20 cellular contexts compared by ENCODE assay signal in genomic region chr5:173246135-173246495, GRCh38. TPM values are rescaled to one million over a fixed set of nuclear protein-coding genes. Genes with fewer than 3 reads are reported as not detected.
"Had no signal": no experiment of that assay in that cellular context is flagged by ENCODE, and none has a peak within 500 bp of the region (broad histone marks: within the 10 kb centered on the region; RNA-seq: fewer than 3 reads in every experiment).

No MANE protein-coding gene starts in this region.

- H3K4me3 Mint-ChIP-seq: activated CD4-positive, alpha-beta T cell treated with anti-CD3 and anti-CD28 coated beads for 36 hours; activated CD8-positive, alpha-beta T cell treated with anti-CD3 and anti-CD28 coated beads, Interleukin-2, amount 10 ng/mL, durations not matched to agents 7 days and 5 days; activated naive CD4-positive, alpha-beta T cell treated with anti-CD3 and anti-CD28 coated beads for 36 hours had no signal

- H3K4me3 ChIP-seq: colonic mucosa, sigmoid colon, suprapubic skin, upper lobe of left lung had no signal

- H3K4me1 ChIP-seq: colonic mucosa had no signal

- DNase-seq: activated CD4-positive, alpha-beta T cell treated with anti-CD3 and anti-CD28 coated beads for 36 hours; activated CD8-positive, alpha-beta T cell treated with anti-CD3 and anti-CD28 coated beads, Interleukin-2, amount 10 ng/mL, durations not matched to agents 7 days and 5 days; activated naive CD4-positive, alpha-beta T cell treated with anti-CD3 and anti-CD28 coated beads for 36 hours; caudate nucleus; colonic mucosa; effector CD4-positive, alpha-beta T cell; foreskin melanocyte; head of caudate nucleus; kidney; naive B cell; sigmoid colon; stimulated activated CD4-positive, alpha-beta T cell treated with anti-CD3 and anti-CD28 coated beads, Interleukin-12 subunit alpha, Interleukin-12 subunit beta, amount 100 ng/mL, for 4 hours; stimulated activated CD4-positive, alpha-beta T cell treated with anti-CD3 and anti-CD28 coated beads, Interleukin-2, amount 100 ng/mL, for 48 hours; stimulated activated naive CD8-positive, alpha-beta T cell treated with anti-CD3 and anti-CD28 coated beads, Interleukin-15, Interleukin-2, amounts not matched to agents 100 U/mL and 50 U/mL, for 24 hours had no signal

- ATAC-seq: activated CD4-positive, alpha-beta T cell treated with anti-CD3 and anti-CD28 coated beads for 36 hours; activated CD8-positive, alpha-beta T cell treated with anti-CD3 and anti-CD28 coated beads, Interleukin-2, amount 10 ng/mL, durations not matched to agents 7 days and 5 days; SK-N-SH treated with all-trans-retinoic acid at 6 μM for 48 hours; stimulated activated naive CD8-positive, alpha-beta T cell treated with anti-CD3 and anti-CD28 coated beads, Interleukin-15, Interleukin-2, amounts not matched to agents 100 U/mL and 50 U/mL, for 24 hours had no signal

- H3K9me3 ChIP-seq: colonic mucosa, sigmoid colon, suprapubic skin, upper lobe of left lung had no signal

- H3K36me3 ChIP-seq: colonic mucosa, sigmoid colon, suprapubic skin, upper lobe of left lung had no signal

- H3K9me3 Mint-ChIP-seq: activated naive CD4-positive, alpha-beta T cell treated with anti-CD3 and anti-CD28 coated beads for 36 hours had no signal

- H3K27ac ChIP-seq: colonic mucosa, sigmoid colon, suprapubic skin, upper lobe of left lung had no signal

- H3K27ac Mint-ChIP-seq: activated CD4-positive, alpha-beta T cell treated with anti-CD3 and anti-CD28 coated beads for 36 hours; activated CD8-positive, alpha-beta T cell treated with anti-CD3 and anti-CD28 coated beads, Interleukin-2, amount 10 ng/mL, durations not matched to agents 7 days and 5 days; activated naive CD4-positive, alpha-beta T cell treated with anti-CD3 and anti-CD28 coated beads for 36 hours; progenitor cell of endocrine pancreas had no signal

RNA-seq across cellular contexts. Expression of gene NKX2-5, which starts 11.1 kb away (rescaled TPM):
- total RNA-seq: activated CD8-positive, alpha-beta T cell treated with anti-CD3 and anti-CD28 coated beads, Interleukin-2, amount 10 ng/mL, durations not matched to agents 7 days and 5 days; activated naive CD4-positive, alpha-beta T cell treated with anti-CD3 and anti-CD28 coated beads for 36 hours; colonic mucosa; kidney; lower leg skin; sigmoid colon; suprapubic skin; T-helper 2 cell treated with Interferon-gamma antibody and Interleukin-4, amounts not matched to agents 100 ng/mL and 5 ng/mL, for 36 hours; upper lobe of left lung had no signal
